8 cellular contexts compared by ENCODE assay signal in genomic region chr18:63319383-63320040, GRCh38. TPM values are rescaled to one million over a fixed set of nuclear protein-coding genes. Genes with fewer than 3 reads are reported as not detected.
DNase-seq lines count a peak whose midpoint lies in the region; ATAC-seq and TF ChIP-seq lines count a peak whose summit lies in the region.

TSS of gene BCL2 (minus strand) at chr18:63319769.

- peak within 1 kb of the TSS; percentile 33 for H3K4me3 ChIP-seq in BJ (ENCODE audit: low read depth, low read length)
- peak within 1 kb of the TSS; percentile 43 to 64 (median 63) for H3K4me3 ChIP-seq in mammary epithelial cell (replicated peaks in 1 of 3; ENCODE audit: insufficient read depth in 1 of 3, low read depth in 2 of 3, low read length in 3 of 3)
- peak within 1 kb of the TSS; percentile 54 to 75 (median 63) for H3K4me3 ChIP-seq in skin epidermis

- in situ Hi-C loops in mammary epithelial cell (cut with MboI; ENCODE audit: low sequenced_read_pairs in 2 of 2), result loop anchor here (5.0 to 10.0 kb wide), 4 partner anchors 182 to 305 kb away; no protein-coding TSS in a partner anchor

- BruUV-seq in mammary epithelial cell (replicated peaks; lab: Mats Ljungman, UMichigan), result no TSS peak

- H3K9me3 ChIP-seq in mammary epithelial cell (replicated peaks; ENCODE audit: insufficient read depth, low read length), result no peaks in the 10 kb centered on the region

- TF ChIP-seq CTCF in BJ (IDR thresholded peaks at IDR 0.05; ENCODE audit: insufficient read depth, low read depth, low read length) (no peak), RWPE1 (conservative IDR thresholded peaks at IDR 0.05; ENCODE audit: low read depth) (no peak), mammary epithelial cell (conservative IDR thresholded peaks at IDR 0.05 in 1 of 2, IDR thresholded peaks at IDR 0.05 in 1 of 2; ENCODE audit: extremely low read depth in 1 of 2, insufficient read depth in 1 of 2, low read depth in 1 of 2, low read length in 2 of 2) (no peak)

- dilution Hi-C loops in mammary epithelial cell (cut with HindIII; ENCODE audit: low sequenced_read_pairs), result no loop called here

- H3K9ac ChIP-seq in mammary epithelial cell (ENCODE audit: insufficient read depth, low read length), result peak within 1 kb of the TSS; percentile 43

- CTCF ChIA-PET in BJ (lab: Yijun Ruan, JAX) (interaction anchor here (0.6 to 3.8 kb wide), 5 partner anchors 18 to 303 kb away, joined by 3 to 22 read pairs (median 4); no protein-coding TSS in a partner anchor), RWPE1 (lab: Yijun Ruan, JAX) (interaction anchor here (0.6 kb wide), 2 partner anchors 48 to 117 kb away, joined by 3 read pairs; no protein-coding TSS in a partner anchor), mammary epithelial cell (lab: Charles Lee; ENCODE audit: low non-redundant PET) (interaction anchor here (0.7 kb wide), 1 partner anchor 187 kb away, joined by 4 read pairs; no protein-coding TSS in a partner anchor)

- peaks cover 2% of the 10 kb centered on the region for H4K20me1 ChIP-seq in mammary epithelial cell (ENCODE audit: insufficient read depth, low read length)

- peak within 1 kb of the TSS; percentile 94 for H3K4me2 ChIP-seq in mammary epithelial cell (ENCODE audit: insufficient read depth, low read depth, low read length)

- H3K36me3 ChIP-seq in BJ (ENCODE audit: control insufficient read depth, insufficient read depth, low read length), result no peaks in the 10 kb centered on the region
- no peaks in the 10 kb centered on the region for H3K36me3 ChIP-seq in mammary epithelial cell (ENCODE audit: insufficient read depth, low read length)

- peak within 1 kb of the TSS; percentile 80 for H3K27ac ChIP-seq in RWPE1
- no peak within 1 kb of the TSS for H3K27ac ChIP-seq in mammary epithelial cell (ENCODE audit: insufficient read depth, low read depth, low read length)
- peak within 1 kb of the TSS; percentile 44 to 91 (median 79) for H3K27ac ChIP-seq in skin epidermis

- peaks cover 14% of the 10 kb centered on the region for H3K4me1 ChIP-seq in mammary epithelial cell (ENCODE audit: insufficient read depth, low read length)

- peak within 1 kb of the TSS; percentile 94 for H2AFZ ChIP-seq in mammary epithelial cell (ENCODE audit: low read depth, low read length)

- WGBS in mammary epithelial cell (ENCODE audit: low coverage, missing lambda C conversion rate), result 3% methylated on average over 19 of the region's 59 CpGs

- H3K27me3 ChIP-seq in BJ (ENCODE audit: control insufficient read depth, insufficient read depth, low read length) (peaks cover 12% of the 10 kb centered on the region), mammary epithelial cell (ENCODE audit: insufficient read depth, low read length) (peaks cover 4% of the 10 kb centered on the region)

- ATAC-seq in GM19035 (IDR thresholded peaks at IDR 0.05; ENCODE audit: unreplicated experiment) (peak; percentile 22), HG03439 (IDR thresholded peaks at IDR 0.05; ENCODE audit: unreplicated experiment) (peak; percentile 15)

- DNase-seq in BJ (ENCODE audit: low read depth), result no peak
- peak; percentile 25 for DNase-seq in RWPE1 (ENCODE audit: low spot score)
- peak; percentile 32 for DNase-seq in mammary epithelial cell
- DNase-seq in iris pigment epithelial cell (ENCODE audit: low read depth), result peak; percentile 49
- no peak for DNase-seq in GOT3 (lab: John Stamatoyannopoulos, UW)

- H3K79me2 ChIP-seq in mammary epithelial cell (ENCODE audit: insufficient read depth, low read length), result no peaks in the 10 kb centered on the region

- intact Hi-C loops in mammary epithelial cell (cut with micrococcal nuclease), result loop anchor here (1.0 kb wide), 1 partner anchor 188 kb away; no protein-coding TSS in a partner anchor

- POLR2A ChIA-PET in BJ (lab: Charles Lee) (no interaction called here), RWPE1 (lab: Yijun Ruan, JAX; ENCODE audit: low non-redundant PET) (no interaction called here)

RNA-seq across cellular contexts. Expression of gene BCL2, which starts in this region (rescaled TPM):
- polyA plus RNA-seq in BJ (2011; rRNA removed), result 0.15 and 0.16 TPM in 2 replicates
- polyA minus RNA-seq in BJ (2011; rRNA and poly(A)+ RNA removed), result 0.09 and 0.31 TPM in 2 replicates
- total RNA-seq in mammary epithelial cell, result 1 to 10 TPM in 1 of 2 donors, under 1 TPM in 1; 0.83 to 1.6 TPM
- polyA plus RNA-seq in mammary epithelial cell, result 0.37 TPM
- polyA minus RNA-seq in mammary epithelial cell, result 0.67 TPM

Comparison
In these comparisons a context has a peak if more than half of its experiments do, and no peak if none do; other contexts are left out.
1. DNase-seq: peak in RWPE1 (single experiment), mammary epithelial cell (single experiment) and iris pigment epithelial cell (single experiment); none in BJ (single experiment) and GOT3 (single experiment).
2. Peak in every context shown above with its lines, with median percentiles within 50 percentile points of each other: H3K4me3 ChIP-seq.